ENCODE assay signal across 2 cellular contexts in the genomic region with DNA sequence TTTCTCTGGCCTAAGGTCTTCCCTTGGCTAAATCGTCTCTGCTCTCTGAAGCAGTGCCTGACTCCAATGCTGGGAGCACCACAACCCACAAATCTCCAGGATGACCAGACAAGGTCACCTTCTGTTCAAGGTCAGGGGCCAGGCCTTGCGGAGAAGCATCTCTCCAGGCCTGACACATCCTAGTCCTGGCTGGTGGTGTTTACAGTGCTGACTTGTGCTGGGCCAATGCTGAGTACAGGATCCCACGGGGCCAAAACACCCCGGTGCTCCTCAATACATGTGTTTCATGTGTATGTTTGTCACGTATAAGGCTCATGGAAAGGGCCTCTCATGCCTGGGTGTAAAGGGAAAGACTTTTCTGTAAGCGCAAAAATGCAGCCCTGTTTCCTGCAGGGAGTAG.
TF ChIP-seq lines count a peak whose summit lies in the region.

No MANE protein-coding gene starts in this region.

TF ChIP-seq in GM23338, 12 proteins besides CTCF, POLR2A, EP300 and RAD21 (continued from another document):
- TF ChIP-seq, protein P1, sequence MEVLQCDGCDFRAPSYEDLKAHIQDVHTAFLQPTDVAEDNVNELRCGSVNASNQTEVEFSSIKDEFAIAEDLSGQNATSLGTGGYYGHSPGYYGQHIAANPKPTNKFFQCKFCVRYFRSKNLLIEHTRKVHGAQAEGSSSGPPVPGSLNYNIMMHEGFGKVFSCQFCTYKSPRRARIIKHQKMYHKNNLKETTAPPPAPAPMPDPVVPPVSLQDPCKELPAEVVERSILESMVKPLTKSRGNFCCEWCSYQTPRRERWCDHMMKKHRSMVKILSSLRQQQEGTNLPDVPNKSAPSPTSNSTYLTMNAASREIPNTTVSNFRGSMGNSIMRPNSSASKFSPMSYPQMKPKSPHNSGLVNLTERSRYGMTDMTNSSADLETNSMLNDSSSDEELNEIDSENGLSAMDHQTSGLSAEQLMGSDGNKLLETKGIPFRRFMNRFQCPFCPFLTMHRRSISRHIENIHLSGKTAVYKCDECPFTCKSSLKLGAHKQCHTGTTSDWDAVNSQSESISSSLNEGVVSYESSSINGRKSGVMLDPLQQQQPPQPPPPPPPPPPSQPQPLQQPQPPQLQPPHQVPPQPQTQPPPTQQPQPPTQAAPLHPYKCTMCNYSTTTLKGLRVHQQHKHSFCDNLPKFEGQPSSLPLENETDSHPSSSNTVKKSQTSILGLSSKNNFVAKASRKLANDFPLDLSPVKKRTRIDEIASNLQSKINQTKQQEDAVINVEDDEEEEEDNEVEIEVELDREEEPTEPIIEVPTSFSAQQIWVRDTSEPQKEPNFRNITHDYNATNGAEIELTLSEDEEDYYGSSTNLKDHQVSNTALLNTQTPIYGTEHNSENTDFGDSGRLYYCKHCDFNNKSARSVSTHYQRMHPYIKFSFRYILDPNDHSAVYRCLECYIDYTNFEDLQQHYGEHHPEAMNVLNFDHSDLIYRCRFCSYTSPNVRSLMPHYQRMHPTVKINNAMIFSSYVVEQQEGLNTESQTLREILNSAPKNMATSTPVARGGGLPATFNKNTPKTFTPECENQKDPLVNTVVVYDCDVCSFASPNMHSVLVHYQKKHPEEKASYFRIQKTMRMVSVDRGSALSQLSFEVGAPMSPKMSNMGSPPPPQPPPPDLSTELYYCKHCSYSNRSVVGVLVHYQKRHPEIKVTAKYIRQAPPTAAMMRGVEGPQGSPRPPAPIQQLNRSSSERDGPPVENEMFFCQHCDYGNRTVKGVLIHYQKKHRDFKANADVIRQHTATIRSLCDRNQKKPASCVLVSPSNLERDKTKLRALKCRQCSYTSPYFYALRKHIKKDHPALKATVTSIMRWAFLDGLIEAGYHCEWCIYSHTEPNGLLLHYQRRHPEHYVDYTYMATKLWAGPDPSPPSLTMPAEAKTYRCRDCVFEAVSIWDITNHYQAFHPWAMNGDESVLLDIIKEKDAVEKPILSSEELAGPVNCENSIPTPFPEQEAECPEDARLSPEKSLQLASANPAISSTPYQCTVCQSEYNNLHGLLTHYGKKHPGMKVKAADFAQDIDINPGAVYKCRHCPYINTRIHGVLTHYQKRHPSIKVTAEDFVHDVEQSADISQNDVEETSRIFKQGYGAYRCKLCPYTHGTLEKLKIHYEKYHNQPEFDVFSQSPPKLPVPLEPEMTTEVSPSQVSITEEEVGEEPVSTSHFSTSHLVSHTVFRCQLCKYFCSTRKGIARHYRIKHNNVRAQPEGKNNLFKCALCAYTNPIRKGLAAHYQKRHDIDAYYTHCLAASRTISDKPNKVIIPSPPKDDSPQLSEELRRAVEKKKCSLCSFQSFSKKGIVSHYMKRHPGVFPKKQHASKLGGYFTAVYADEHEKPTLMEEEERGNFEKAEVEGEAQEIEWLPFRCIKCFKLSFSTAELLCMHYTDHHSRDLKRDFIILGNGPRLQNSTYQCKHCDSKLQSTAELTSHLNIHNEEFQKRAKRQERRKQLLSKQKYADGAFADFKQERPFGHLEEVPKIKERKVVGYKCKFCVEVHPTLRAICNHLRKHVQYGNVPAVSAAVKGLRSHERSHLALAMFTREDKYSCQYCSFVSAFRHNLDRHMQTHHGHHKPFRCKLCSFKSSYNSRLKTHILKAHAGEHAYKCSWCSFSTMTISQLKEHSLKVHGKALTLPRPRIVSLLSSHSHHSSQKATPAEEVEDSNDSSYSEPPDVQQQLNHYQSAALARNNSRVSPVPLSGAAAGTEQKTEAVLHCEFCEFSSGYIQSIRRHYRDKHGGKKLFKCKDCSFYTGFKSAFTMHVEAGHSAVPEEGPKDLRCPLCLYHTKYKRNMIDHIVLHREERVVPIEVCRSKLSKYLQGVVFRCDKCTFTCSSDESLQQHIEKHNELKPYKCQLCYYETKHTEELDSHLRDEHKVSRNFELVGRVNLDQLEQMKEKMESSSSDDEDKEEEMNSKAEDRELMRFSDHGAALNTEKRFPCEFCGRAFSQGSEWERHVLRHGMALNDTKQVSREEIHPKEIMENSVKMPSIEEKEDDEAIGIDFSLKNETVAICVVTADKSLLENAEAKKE (CRISPR knock-in tag; IDR thresholded peaks at IDR 0.05) = no peak
- TF ChIP-seq NANOG (IDR thresholded peaks at IDR 0.05; ENCODE audit: borderline replicate concordance) (no peak), JUNB (IDR thresholded peaks at IDR 0.05; ENCODE audit: unreplicated experiment) (no peak)

TF ChIP-seq in H1, 55 proteins besides CTCF, POLR2A, EP300 and RAD21 (continued from another document):
- TF ChIP-seq CHD7 (IDR thresholded peaks at IDR 0.05; ENCODE audit: insufficient replicate concordance, low read length) (no peak), GABPA (IDR thresholded peaks at IDR 0.05; ENCODE audit: borderline replicate concordance, insufficient read depth, low read length) (no peak), SUZ12 (IDR thresholded peaks at IDR 0.05; ENCODE audit: low read length) (no peak), SP4 (IDR thresholded peaks at IDR 0.05; ENCODE audit: low read length) (no peak), KDM4A (IDR thresholded peaks at IDR 0.05; ENCODE audit: low read depth, low read length, severe bottlenecking) (no peak)
- TF ChIP-seq, protein P2, sequence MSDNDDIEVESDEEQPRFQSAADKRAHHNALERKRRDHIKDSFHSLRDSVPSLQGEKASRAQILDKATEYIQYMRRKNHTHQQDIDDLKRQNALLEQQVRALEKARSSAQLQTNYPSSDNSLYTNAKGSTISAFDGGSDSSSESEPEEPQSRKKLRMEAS (IDR thresholded peaks at IDR 0.05) = no peak
TF ChIP-seq in H1: peak in this region for 0.
